ENCODE assay signal across 11 cellular contexts in the genomic region with DNA sequence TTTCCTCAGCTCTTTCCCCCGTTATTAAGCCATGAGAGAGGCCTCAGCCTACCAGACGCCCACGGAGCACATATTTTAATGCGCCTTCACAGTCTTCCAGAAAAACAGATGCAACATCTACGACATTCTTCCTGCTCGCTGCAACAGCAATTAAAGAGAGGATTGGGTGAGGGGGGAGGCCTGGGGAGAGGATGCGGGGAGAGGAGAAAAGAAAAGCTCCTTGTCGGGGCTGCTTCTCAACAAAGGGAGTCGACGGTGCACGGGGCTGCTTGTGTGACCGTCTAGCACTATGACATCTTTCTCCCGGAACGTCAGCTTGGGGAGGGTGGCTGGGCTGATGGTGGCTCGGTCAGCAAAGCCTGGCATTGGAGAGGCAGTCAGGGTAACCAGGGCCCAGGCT. TPM values are rescaled to one million over a fixed set of nuclear protein-coding genes. Genes with fewer than 3 reads are reported as not detected.
DNase-seq lines count a peak whose midpoint lies in the region; ATAC-seq and TF ChIP-seq lines count a peak whose summit lies in the region.
"Had no signal": no experiment of that assay in that cellular context is flagged by ENCODE, and none has a peak within 500 bp of the region (broad histone marks: within the 10 kb centered on the region; RNA-seq: fewer than 3 reads in every experiment).

No MANE protein-coding gene starts in this region.

- TF ChIP-seq CTCF in ascending aorta (IDR thresholded peaks at IDR 0.05) (no peak), fibroblast of the aortic adventitia (IDR thresholded peaks at IDR 0.05; ENCODE audit: insufficient read depth, low read length) (no peak), nephron (IDR thresholded peaks at IDR 0.05; ENCODE audit: unreplicated experiment in 3 of 3) (no peak), tibial artery (IDR thresholded peaks at IDR 0.05) (no peak)

- ATAC-seq in GM18502 (IDR thresholded peaks at IDR 0.05; ENCODE audit: poor library complexity, unreplicated experiment), result no peak

- H3K4me1 Mint-ChIP-seq in nephron, result peaks cover 28% of the 10 kb centered on the region
- no peaks in the 10 kb centered on the region for H3K4me1 Mint-ChIP-seq in activated CD4-positive, alpha-beta T cell treated with anti-CD3 and anti-CD28 coated beads, Interleukin-2, amount 10 ng/mL, durations not matched to agents 7 days and 5 days

- peak overlapping the region; percentile 95 to 98 (median 97) for H3K27ac Mint-ChIP-seq in nephron
- H3K27ac Mint-ChIP-seq in activated CD4-positive, alpha-beta T cell treated with anti-CD3 and anti-CD28 coated beads, Interleukin-2, amount 10 ng/mL, durations not matched to agents 7 days and 5 days, result no peak overlapping the region
- H3K27ac Mint-ChIP-seq: activated CD4-positive, alpha-beta memory T cell treated with anti-CD3 and anti-CD28 coated beads for 36 hours had no signal

- no peaks in the 10 kb centered on the region for H3K27me3 Mint-ChIP-seq in nephron (ENCODE audit: low read depth)
- H3K27me3 Mint-ChIP-seq in activated CD4-positive, alpha-beta T cell treated with anti-CD3 and anti-CD28 coated beads, Interleukin-2, amount 10 ng/mL, durations not matched to agents 7 days and 5 days, result peaks cover 16% of the 10 kb centered on the region

- DNase-seq in ascending aorta (ENCODE audit: low spot score in 2 of 2), result no peak
- peak; percentile 3 for DNase-seq in fibroblast of the aortic adventitia (ENCODE audit: low read depth)
- DNase-seq in tibial artery, result peak in 1 of 2 donors; percentile 73
- DNase-seq in SIG-M5 treated with dmso at 0.1 percent for 504 hours (lab: John Stamatoyannopoulos, UW; ENCODE audit: unreplicated experiment), result no peak
- no peak for DNase-seq in activated CD4-positive, alpha-beta T cell treated with anti-CD3 and anti-CD28 coated beads, Interleukin-2, amount 10 ng/mL, durations not matched to agents 7 days and 5 days
- DNase-seq in DMS79 (lab: John Stamatoyannopoulos, UW), result no peak
- DNase-seq: activated CD4-positive, alpha-beta memory T cell treated with anti-CD3 and anti-CD28 coated beads for 36 hours; NCI-H524; stimulated activated CD4-positive, alpha-beta T cell treated with anti-CD3 and anti-CD28 coated beads, Interleukin-4, amount 100 ng/mL, for 24 hours had no signal

- H3K27me3 ChIP-seq in ascending aorta (no peaks in the 10 kb centered on the region), tibial artery (no peaks in the 10 kb centered on the region)

- no peaks in the 10 kb centered on the region for H3K36me3 ChIP-seq in ascending aorta
- H3K36me3 ChIP-seq in tibial artery, result no peaks in the 10 kb centered on the region

- no peaks in the 10 kb centered on the region for H3K9me3 ChIP-seq in ascending aorta
- H3K9me3 ChIP-seq in tibial artery, result no peaks in the 10 kb centered on the region

- peak overlapping the region in 2 of 3 experiments; percentile 27 to 38 for H3K4me3 Mint-ChIP-seq in nephron
- H3K4me3 Mint-ChIP-seq in activated CD4-positive, alpha-beta T cell treated with anti-CD3 and anti-CD28 coated beads, Interleukin-2, amount 10 ng/mL, durations not matched to agents 7 days and 5 days, result no peak overlapping the region
- H3K4me3 Mint-ChIP-seq: activated CD4-positive, alpha-beta memory T cell treated with anti-CD3 and anti-CD28 coated beads for 36 hours had no signal

- H3K36me3 Mint-ChIP-seq in nephron (ENCODE audit: low read depth), result no peaks in the 10 kb centered on the region
- H3K36me3 Mint-ChIP-seq in activated CD4-positive, alpha-beta T cell treated with anti-CD3 and anti-CD28 coated beads, Interleukin-2, amount 10 ng/mL, durations not matched to agents 7 days and 5 days (ENCODE audit: low read depth), result no peaks in the 10 kb centered on the region
- H3K36me3 Mint-ChIP-seq: activated CD4-positive, alpha-beta memory T cell treated with anti-CD3 and anti-CD28 coated beads for 36 hours had no signal

- H3K27ac ChIP-seq in ascending aorta, result peak overlapping the region; percentile 34 to 52
- peak overlapping the region; percentile 76 for H3K27ac ChIP-seq in tibial artery

- H3K4me3 ChIP-seq in ascending aorta (peak overlapping the region in 1 of 2 donors; percentile 23), fibroblast of the aortic adventitia (ENCODE audit: low read depth, low read length) (no peak overlapping the region), tibial artery (peak overlapping the region in 1 of 2 donors; percentile 18)

- CTCF ChIA-PET in activated CD4-positive, alpha-beta T cell treated with anti-CD3 and anti-CD28 coated beads, Interleukin-2, amount 10 ng/mL, durations not matched to agents 7 days and 5 days (lab: Charles Lee), result no interaction called here

- peaks cover 0 to 3% of the 10 kb centered on the region in 2 donors for H3K4me1 ChIP-seq in ascending aorta
- peaks cover 0 to 43% (median 17%) of the 10 kb centered on the region in 4 donors for H3K4me1 ChIP-seq in tibial artery

- peaks cover 8% of the 10 kb centered on the region for H3K9me3 Mint-ChIP-seq in nephron
- peaks cover 2% of the 10 kb centered on the region for H3K9me3 Mint-ChIP-seq in activated CD4-positive, alpha-beta T cell treated with anti-CD3 and anti-CD28 coated beads, Interleukin-2, amount 10 ng/mL, durations not matched to agents 7 days and 5 days
- H3K9me3 Mint-ChIP-seq: activated CD4-positive, alpha-beta memory T cell treated with anti-CD3 and anti-CD28 coated beads for 36 hours had no signal

- POLR2A ChIA-PET in activated CD4-positive, alpha-beta T cell treated with anti-CD3 and anti-CD28 coated beads, Interleukin-2, amount 10 ng/mL, durations not matched to agents 7 days and 5 days (lab: Charles Lee), result no interaction called here

- intact Hi-C loops in ascending aorta (cut with DNase I) (no loop called here), tibial artery (cut with DNase I; ENCODE audit: low total_unique reads) (no loop called here)

RNA-seq across cellular contexts. Expression of gene NEURL1B, which starts 37.6 kb away (rescaled TPM):
- total RNA-seq in ascending aorta (131 TPM), fibroblast of the aortic adventitia (ENCODE audit: low replicate concordance) (1.3 and 2.5 TPM in 2 replicates)
- total RNA-seq in activated CD4-positive, alpha-beta T cell treated with anti-CD3 and anti-CD28 coated beads, Interleukin-2, amount 10 ng/mL, durations not matched to agents 7 days and 5 days, result 1 to 10 TPM; 7.8 to 8.7 TPM

Comparison
In these comparisons a context has a peak if more than half of its experiments do, and no peak if none do; other contexts are left out.
1. RNA of gene NEURL1B, which starts 37.6 kb away (total RNA-seq): 131 TPM in ascending aorta (single experiment); 7.8 to 8.7 TPM in activated CD4-positive, alpha-beta T cell treated with anti-CD3 and anti-CD28 coated beads, Interleukin-2, amount 10 ng/mL, durations not matched to agents 7 days and 5 days and 1.3 to 2.5 TPM in fibroblast of the aortic adventitia; every median in the first group is over 10 times any median in the second.